In the genomic region with DNA sequence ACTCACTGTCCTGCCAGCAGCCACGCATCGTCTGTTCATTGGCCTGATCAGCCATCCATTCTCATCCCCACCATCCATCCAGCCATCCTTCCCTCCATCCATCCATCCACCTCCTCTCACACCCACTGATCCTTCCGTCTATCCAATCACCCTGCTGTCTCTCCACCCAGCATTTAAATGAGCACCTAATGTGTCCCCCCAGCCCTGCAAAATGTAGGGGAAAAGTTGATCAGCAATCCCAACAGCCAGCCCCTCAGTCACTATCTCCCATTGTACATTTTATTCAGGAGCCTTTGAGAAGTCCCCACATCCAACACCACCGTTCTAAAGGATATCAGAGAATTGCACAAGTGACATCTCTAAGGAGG, we compare ENCODE assay signal across 1 cellular context.
A peak's percentile ranks its signal among the peaks of the same experiment; 100 is the strongest.
TF ChIP-seq lines count a peak whose summit lies in the region.

No MANE protein-coding gene starts in this region.

TF ChIP-seq in HepG2, 621 proteins besides CTCF, POLR2A, EP300 and RAD21:
- TF ChIP-seq NBN (conservative IDR thresholded peaks at IDR 0.05) (0 out of 2 replicates have a peak, but pooled peaks have one; percentile 29), SIN3A (IDR thresholded peaks at IDR 0.05; ENCODE audit: borderline replicate concordance, low read depth, low read length) (no peak)
